23 cellular contexts compared by ENCODE assay signal in the genomic region with DNA sequence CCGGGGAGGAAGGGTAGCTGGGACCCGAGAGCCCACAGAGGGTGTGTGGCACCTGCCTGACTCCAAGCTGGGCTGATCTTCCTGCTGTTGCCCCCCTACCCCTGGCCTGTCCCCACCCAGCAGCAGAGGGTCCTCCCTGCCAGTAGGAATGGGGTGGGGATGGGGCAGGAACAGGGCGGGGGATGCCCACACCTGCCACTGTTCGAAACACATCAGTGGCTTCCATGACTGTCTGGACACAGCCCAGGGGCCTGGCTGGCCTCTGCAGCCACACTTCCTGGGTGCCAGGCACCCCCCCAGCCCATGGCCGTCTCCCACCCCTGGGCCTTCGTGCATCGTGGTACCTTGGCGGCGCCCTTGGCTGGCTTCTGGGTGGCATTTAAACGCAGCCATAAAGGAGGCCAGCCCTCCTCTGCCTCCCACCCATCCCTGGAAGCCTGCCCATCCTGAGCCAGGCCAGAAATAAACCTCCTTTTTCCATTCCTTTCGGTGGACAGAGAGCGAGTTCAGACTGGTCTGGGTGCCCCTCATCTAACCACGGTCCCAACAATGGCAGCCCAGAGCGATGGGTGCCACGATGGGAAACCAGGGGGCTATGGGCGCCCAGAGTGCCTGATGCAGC. TPM values are rescaled to one million over a fixed set of nuclear protein-coding genes. Genes with fewer than 3 reads are reported as not detected.
DNase-seq lines count a peak whose midpoint lies in the region; ATAC-seq and TF ChIP-seq lines count a peak whose summit lies in the region.
"Had no signal": no experiment of that assay in that cellular context is flagged by ENCODE, and none has a peak within 500 bp of the region (broad histone marks: within the 10 kb centered on the region; RNA-seq: fewer than 3 reads in every experiment).

No MANE protein-coding gene starts in this region.

- no peaks in the 10 kb centered on the region for H3K36me3 Mint-ChIP-seq in effector memory CD8-positive, alpha-beta T cell (ENCODE audit: insufficient read depth)

- peak overlapping the region; percentile 82 for H2AK5ac ChIP-seq in neuronal stem cell (ENCODE audit: low read depth, low read length)

- no peak for ATAC-seq in effector memory CD8-positive, alpha-beta T cell (replicated peaks)
- ATAC-seq in GM19467 (IDR thresholded peaks at IDR 0.05; ENCODE audit: unreplicated experiment), result no peak

- H3K4me3 ChIP-seq in HEK293 (ENCODE audit: low read depth, low read length) (no peak overlapping the region), neuronal stem cell (ENCODE audit: low read length in 2 of 2) (no peak overlapping the region), transverse colon (no peak overlapping the region), tibial artery (no peak overlapping the region)
- H3K4me3 ChIP-seq: BLaER1 treated with 17β-estradiol and CSF1 and Interleukin-3, amounts not matched to agents 10 nM and 100 nM; GM23338; HAP-1; MG63; SJSA1 had no signal

- CTCF ChIA-PET in HEK293 (lab: Yijun Ruan, JAX), result no interaction called here

- H2AFZ ChIP-seq in neuronal stem cell (ENCODE audit: low read length), result no peak overlapping the region

- peak overlapping the region; percentile 56 for H2BK15ac ChIP-seq in neuronal stem cell (ENCODE audit: low read length)

- H3K4ac ChIP-seq in neuronal stem cell (ENCODE audit: low read length), result peak overlapping the region; percentile 53

- no CpG with 5 or more reads among the region's 16 CpGs for WGBS in neuronal stem cell (ENCODE audit: extremely low coverage in 2 of 2, insufficient read length in 2 of 2, insufficient replicate concordance in 1 of 2), 2 donors
- WGBS in transverse colon (ENCODE audit: low coverage in 1 of 2), 2 donors, result 66% methylated on average over 16 of the region's 16 CpGs; no CpG with 5 or more reads in 1 of the 2 donors

- H3K36me3 ChIP-seq in HEK293 (ENCODE audit: control insufficient read depth in 2 of 2, insufficient read depth in 1 of 2, low read length in 2 of 2), result no peaks in the 10 kb centered on the region
- no peaks in the 10 kb centered on the region for H3K36me3 ChIP-seq in neuronal stem cell (replicated peaks in 1 of 2; ENCODE audit: control insufficient read depth in 2 of 2, insufficient read depth in 2 of 2, low read length in 2 of 2)
- no peaks in the 10 kb centered on the region for H3K36me3 ChIP-seq in transverse colon
- H3K36me3 ChIP-seq in tibial artery, result no peaks in the 10 kb centered on the region
- H3K36me3 ChIP-seq: BLaER1 treated with 17β-estradiol and CSF1 and Interleukin-3, amounts not matched to agents 10 nM and 100 nM; HAP-1; SJSA1 had no signal

- no peak overlapping the region for H3K14ac ChIP-seq in neuronal stem cell (ENCODE audit: low read length)

- no peaks in the 10 kb centered on the region for H3K9me3 Mint-ChIP-seq in effector memory CD8-positive, alpha-beta T cell
- H3K9me3 Mint-ChIP-seq: CD4-positive, alpha-beta T cell; GM23338 had no signal

- no peak overlapping the region for H3K9ac ChIP-seq in neuronal stem cell (ENCODE audit: low read depth, low read length, poor library complexity)
- H3K9ac ChIP-seq: BLaER1 treated with 17β-estradiol and CSF1 and Interleukin-3, amounts not matched to agents 10 nM and 100 nM had no signal

- H3K4me1 Mint-ChIP-seq in effector memory CD8-positive, alpha-beta T cell (ENCODE audit: low read depth in 2 of 2), result peaks cover 12 to 13% of the 10 kb centered on the region in 2 donors

- peak overlapping the region; percentile 9 for H2BK120ac ChIP-seq in neuronal stem cell (ENCODE audit: low read depth, low read length)

- H3K27me3 ChIP-seq in neuronal stem cell (ENCODE audit: control insufficient read depth in 3 of 3, insufficient read depth in 3 of 3, low read depth in 1 of 3, low read length in 3 of 3) (no peaks in the 10 kb centered on the region), transverse colon (no peaks in the 10 kb centered on the region), tibial artery (peaks cover 0 to 4% of the 10 kb centered on the region in 2 donors)
- H3K27me3 ChIP-seq: BLaER1 treated with 17β-estradiol and CSF1 and Interleukin-3, amounts not matched to agents 10 nM and 100 nM; MG63; SJSA1 had no signal

- no peak overlapping the region for H4K91ac ChIP-seq in neuronal stem cell (ENCODE audit: low read depth, low read length, poor library complexity)

- no peak overlapping the region for H4K8ac ChIP-seq in neuronal stem cell (ENCODE audit: low read depth, low read length)

- no peaks in the 10 kb centered on the region for H3K79me1 ChIP-seq in neuronal stem cell (ENCODE audit: low read depth, low read length)

- POLR2A ChIA-PET in HEK293 (lab: Yijun Ruan, JAX), result no interaction called here

- no peak overlapping the region for H2BK5ac ChIP-seq in neuronal stem cell (ENCODE audit: low read length)

- H3K18ac ChIP-seq in neuronal stem cell (ENCODE audit: low read length), result peak overlapping the region; percentile 55

- peak overlapping the region; percentile 17 to 55 for H3K27ac Mint-ChIP-seq in effector memory CD8-positive, alpha-beta T cell
- H3K27ac Mint-ChIP-seq: CD4-positive, alpha-beta T cell; GM23338 had no signal

- peak overlapping the region; percentile 18 for H3K23ac ChIP-seq in neuronal stem cell (ENCODE audit: low read depth, low read length, poor library complexity)

- no peaks in the 10 kb centered on the region for H3K9me3 ChIP-seq in HEK293 (ENCODE audit: control insufficient read depth, insufficient read depth, low read depth, low read length)
- H3K9me3 ChIP-seq in neuronal stem cell (replicated peaks in 1 of 2; ENCODE audit: control insufficient read depth in 2 of 2, insufficient read depth in 1 of 2, low read depth in 1 of 2, low read length in 2 of 2), result no peaks in the 10 kb centered on the region
- no peaks in the 10 kb centered on the region for H3K9me3 ChIP-seq in transverse colon
- no peaks in the 10 kb centered on the region for H3K9me3 ChIP-seq in tibial artery
- H3K9me3 ChIP-seq: BLaER1 treated with 17β-estradiol and CSF1 and Interleukin-3, amounts not matched to agents 10 nM and 100 nM; HAP-1; MG63; SJSA1 had no signal

- H3K4me1 ChIP-seq in HEK293 (ENCODE audit: control insufficient read depth, insufficient read depth, low read length) (no peaks in the 10 kb centered on the region; the same call in 1 of the 2 replicates), neuronal stem cell (ENCODE audit: control insufficient read depth in 2 of 2, insufficient read depth in 1 of 2, low read depth in 1 of 2, low read length in 2 of 2) (peaks cover 13 to 24% of the 10 kb centered on the region in 2 donors), transverse colon (peaks cover 11 to 25% (median 20%) of the 10 kb centered on the region in 4 donors), tibial artery (no peaks in the 10 kb centered on the region)
- H3K4me1 ChIP-seq: HAP-1 had no signal

- no peak overlapping the region for H3K4me2 ChIP-seq in neuronal stem cell (ENCODE audit: insufficient read depth, low read length, poor library complexity, severe bottlenecking)
- H3K4me2 ChIP-seq: GM23338 had no signal

- no peak overlapping the region for H3K27ac ChIP-seq in HEK293 (ENCODE audit: extremely low read depth, low read depth, low read length)
- no peak overlapping the region for H3K27ac ChIP-seq in neuronal stem cell (replicated peaks; ENCODE audit: low read length)
- peak overlapping the region; percentile 25 to 88 (median 80) for H3K27ac ChIP-seq in transverse colon
- H3K27ac ChIP-seq in tibial artery, result no peak overlapping the region
- H3K27ac ChIP-seq: BLaER1 treated with 17β-estradiol and CSF1 and Interleukin-3, amounts not matched to agents 10 nM and 100 nM; SJSA1 had no signal

- DNase-seq in effector memory CD8-positive, alpha-beta T cell, result no peak
- no peak for DNase-seq in neuronal stem cell (ENCODE audit: low spot score)
- no peak for DNase-seq in transverse colon
- no peak for DNase-seq in tibial artery
- DNase-seq in activated gamma-delta T cell treated with Interleukin-2 at 50 U/mL for 16 hours, result no peak
- DNase-seq: AML-193; CD4-positive, alpha-beta T cell; DMS53; KG1; NCI-H1105 treated with DMSO at 0.1 percent for 48 hours; NCI-H146; NCI-H1930; NCI-H2107; NCI-H446; NCI-H524 treated with DMSO at 0.1 percent for 48 hours; NCI-H774 had no signal

- H2BK12ac ChIP-seq in neuronal stem cell (ENCODE audit: low read length), result no peak overlapping the region

- in situ Hi-C loops in transverse colon (cut with MboI; ENCODE audit: low pct_ligation_motif_present in 1 of 4, low pct_unique_long_range_greater_than_20kb in 1 of 4, low sequenced_read_pairs in 3 of 4), result no loop called here

- no peak overlapping the region for H3K4me3 Mint-ChIP-seq in effector memory CD8-positive, alpha-beta T cell
- H3K4me3 Mint-ChIP-seq: CD4-positive, alpha-beta T cell; GM23338 had no signal

- intact Hi-C loops in transverse colon (cut with DNase I; ENCODE audit: low total_unique reads) (no loop called here), tibial artery (cut with DNase I; ENCODE audit: low total_unique reads) (no loop called here)

- no peak for TF ChIP-seq CTCF in HEK293 (tag by site-specific recombination; IDR thresholded peaks at IDR 0.05)
- TF ChIP-seq CTCF in transverse colon (IDR thresholded peaks at IDR 0.05), result no peak
- TF ChIP-seq CTCF in tibial artery (IDR thresholded peaks at IDR 0.05), result no peak

- no peak for TF ChIP-seq POLR2A in transverse colon (IDR thresholded peaks at IDR 0.05)

- H3K27me3 Mint-ChIP-seq in effector memory CD8-positive, alpha-beta T cell, result no peaks in the 10 kb centered on the region
- H3K27me3 Mint-ChIP-seq: CD4-positive, alpha-beta T cell had no signal

- TF ChIP-seq EP300 in transverse colon (IDR thresholded peaks at IDR 0.05; ENCODE audit: low read depth), result no peak

TF ChIP-seq in HEK293, 187 proteins besides CTCF, POLR2A, EP300 and RAD21:
- TF ChIP-seq KLF1 (tag by site-specific recombination; IDR thresholded peaks at IDR 0.05) (peak; percentile 74), ZNF626 (tag by site-specific recombination; IDR thresholded peaks at IDR 0.05) (no peak)

RNA-seq across cellular contexts. Expression of gene SHISAL1, which starts 0.7 kb away (rescaled TPM):
- 3.6 TPM for polyA plus RNA-seq in neuronal stem cell (2013, experiment 1 of 2)
- 3.6 TPM for polyA plus RNA-seq in neuronal stem cell (2013, experiment 2 of 2)
- total RNA-seq in transverse colon, result 1 to 10 TPM; 1.9 to 4.6 (median 3.2) TPM
- total RNA-seq: CD4-positive, alpha-beta T cell had no signal

Comparison
In these comparisons a context has a peak if more than half of its experiments do, and no peak if none do; other contexts are left out.
1. H3K27ac ChIP-seq: peak in transverse colon (4 of 4); none in HEK293 (single experiment), neuronal stem cell (single experiment) and tibial artery (0 of 2).